In the genomic region with DNA sequence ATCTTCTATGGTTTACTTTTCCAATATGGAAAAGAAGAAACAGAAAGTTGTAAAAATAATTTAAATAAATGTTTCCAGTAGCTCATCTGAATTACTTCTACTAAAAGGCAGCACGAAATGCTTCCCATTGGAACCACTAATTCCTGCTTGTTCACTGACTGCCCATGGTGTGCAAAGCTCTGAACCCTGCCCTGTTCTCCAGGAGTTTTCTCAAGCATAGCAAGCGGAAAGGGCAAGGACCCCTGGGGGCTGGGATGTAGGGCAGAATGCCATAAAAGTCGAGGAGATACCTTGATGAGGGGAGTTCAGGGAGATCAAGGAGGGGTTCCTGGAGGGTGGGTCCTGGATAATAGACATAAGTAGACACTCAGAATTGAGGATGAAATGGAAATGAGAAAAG, we compare ENCODE assay signal across 26 cellular contexts. TPM values are rescaled to one million over a fixed set of nuclear protein-coding genes. Genes with fewer than 3 reads are reported as not detected.
DNase-seq lines count a peak whose midpoint lies in the region; ATAC-seq and TF ChIP-seq lines count a peak whose summit lies in the region.
"Had no signal": no experiment of that assay in that cellular context is flagged by ENCODE, and none has a peak within 500 bp of the region (broad histone marks: within the 10 kb centered on the region; RNA-seq: fewer than 3 reads in every experiment).

No MANE protein-coding gene starts in this region.

- DNase-seq in RWPE2 (ENCODE audit: low spot score) (no peak), esophagus muscularis mucosa (ENCODE audit: extremely low spot score) (peak; percentile 64), mesenchymal stem cell (no peak), renal cortical epithelial cell (ENCODE audit: low read depth) (peak; percentile 61), germinal center (ENCODE audit: low spot score) (no peak), GM20000 (ENCODE audit: low spot score) (no peak), aorta (no peak)
- no peak for DNase-seq in stimulated activated naive CD8-positive, alpha-beta T cell treated with anti-CD3 and anti-CD28 coated beads, Interleukin-15, Interleukin-2, amounts not matched to agents 100 U/mL and 50 U/mL, for 24 hours
- DNase-seq: 8988T; ACHN; BE2C; C1 segment of cervical spinal cord; CD4-positive, alpha-beta memory T cell; CD4-positive, CD25-positive, alpha-beta regulatory T cell; CD8-positive, alpha-beta memory T cell; COR-L47; DMS 273 treated with DMSO at 0.1 percent for 48 hours; DMS153; DMS53; DMS79; DND-41; GDM1 had no signal

- H4K8ac ChIP-seq in mesenchymal stem cell (ENCODE audit: low read length), result no peak overlapping the region

- no peak overlapping the region for H2BK5ac ChIP-seq in mesenchymal stem cell (ENCODE audit: low read depth, low read length, poor library complexity, severe bottlenecking)

- H3K27me3 ChIP-seq in RWPE2 (ENCODE audit: insufficient read depth, poor library complexity, severe bottlenecking) (no peaks in the 10 kb centered on the region), esophagus muscularis mucosa (peaks cover 0 to 18% (median 2%) of the 10 kb centered on the region in 4 donors), mesenchymal stem cell (ENCODE audit: control insufficient read depth in 1 of 2, insufficient read depth in 1 of 2, low read length in 2 of 2) (no peaks in the 10 kb centered on the region), aorta (ENCODE audit: control insufficient read depth in 1 of 2, insufficient read depth in 2 of 2, low read length in 1 of 2) (peaks cover 0 to 2% of the 10 kb centered on the region in 2 donors)
- H3K27me3 ChIP-seq: BLaER1 had no signal

- H2AK5ac ChIP-seq in mesenchymal stem cell (ENCODE audit: low read length, severe bottlenecking), result peak overlapping the region; percentile 12

- no peak overlapping the region for H3K9ac ChIP-seq in mesenchymal stem cell (ENCODE audit: low read length)
- H3K9ac ChIP-seq: BLaER1 had no signal

- H2BK15ac ChIP-seq in mesenchymal stem cell (ENCODE audit: low read depth, poor library complexity, severe bottlenecking), result no peak overlapping the region

- H3K27ac ChIP-seq in RWPE2 (ENCODE audit: poor library complexity, severe bottlenecking) (peak overlapping the region; percentile 92), esophagus muscularis mucosa (replicated peaks in 1 of 4) (no peak overlapping the region), mesenchymal stem cell (ENCODE audit: low read length, poor library complexity, severe bottlenecking) (peak overlapping the region; percentile 91), aorta (ENCODE audit: low read depth in 1 of 2, low read length in 2 of 2) (no peak overlapping the region)
- H3K27ac ChIP-seq: BLaER1 had no signal

- H2AFZ ChIP-seq in mesenchymal stem cell (ENCODE audit: low read depth, low read length), result no peak overlapping the region

- no peak overlapping the region for H2BK120ac ChIP-seq in mesenchymal stem cell (ENCODE audit: low read depth, low read length)

- no peak overlapping the region for H3K14ac ChIP-seq in mesenchymal stem cell (ENCODE audit: low read length in 2 of 2)

- no peak for TF ChIP-seq CTCF in RWPE2 (IDR thresholded peaks at IDR 0.05; ENCODE audit: poor library complexity, severe bottlenecking)
- no peak for TF ChIP-seq CTCF in esophagus muscularis mucosa (IDR thresholded peaks at IDR 0.05)
- no peak for TF ChIP-seq CTCF in GM20000 (IDR thresholded peaks at IDR 0.05; ENCODE audit: extremely low read depth, missing control alignments)

- no peak for TF ChIP-seq EP300 in esophagus muscularis mucosa (IDR thresholded peaks at IDR 0.05)

- intact Hi-C loops in esophagus muscularis mucosa (cut with DNase I), result no loop called here
- intact Hi-C loops in aorta (cut with DNase I), result no loop called here

- H4K91ac ChIP-seq in mesenchymal stem cell (ENCODE audit: low read length), result no peak overlapping the region

- ATAC-seq in RWPE2 (ENCODE audit: low read depth) (no peak), aorta (ENCODE audit: low FRiP score) (no peak)
- no peak for ATAC-seq in stimulated activated naive CD8-positive, alpha-beta T cell treated with anti-CD3 and anti-CD28 coated beads, Interleukin-15, Interleukin-2, amounts not matched to agents 100 U/mL and 50 U/mL, for 24 hours
- ATAC-seq: GM12878 had no signal

- H3K4me1 ChIP-seq in RWPE2 (ENCODE audit: insufficient read depth, poor library complexity, severe bottlenecking), result peaks cover 51% of the 10 kb centered on the region
- H3K4me1 ChIP-seq in esophagus muscularis mucosa, result no peaks in the 10 kb centered on the region
- H3K4me1 ChIP-seq in mesenchymal stem cell (ENCODE audit: control insufficient read depth, insufficient read depth, low read depth, low read length), result peaks cover 27% of the 10 kb centered on the region
- no peaks in the 10 kb centered on the region for H3K4me1 ChIP-seq in aorta (ENCODE audit: control insufficient read depth in 1 of 2, insufficient read depth in 2 of 2, low read length in 2 of 2)
- H3K4me1 ChIP-seq: BE2C had no signal

- H3K9me3 ChIP-seq in RWPE2 (ENCODE audit: severe bottlenecking), result no peaks in the 10 kb centered on the region
- no peaks in the 10 kb centered on the region for H3K9me3 ChIP-seq in esophagus muscularis mucosa
- no peaks in the 10 kb centered on the region for H3K9me3 ChIP-seq in mesenchymal stem cell (ENCODE audit: control insufficient read depth, low read length)
- H3K9me3 ChIP-seq in aorta (ENCODE audit: control insufficient read depth, low read length), result peaks cover 2% of the 10 kb centered on the region
- H3K9me3 ChIP-seq: BE2C, BLaER1 had no signal

- H3K4ac ChIP-seq in mesenchymal stem cell (ENCODE audit: low read depth in 1 of 2, low read length in 2 of 2), result no peak overlapping the region

- 79% methylated on average over 3 of the region's 3 CpGs for WGBS in esophagus muscularis mucosa
- WGBS in mesenchymal stem cell, result 79% methylated on average over 3 of the region's 3 CpGs
- WGBS in aorta, 2 donors, result 59 to 67% methylated on average over 3 of the region's 3 CpGs

- no peaks in the 10 kb centered on the region for H3K36me3 ChIP-seq in RWPE2 (ENCODE audit: low read depth)
- no peaks in the 10 kb centered on the region for H3K36me3 ChIP-seq in esophagus muscularis mucosa
- no peaks in the 10 kb centered on the region for H3K36me3 ChIP-seq in mesenchymal stem cell (ENCODE audit: control insufficient read depth in 1 of 2, insufficient read depth in 2 of 2, low read depth in 1 of 2, low read length in 2 of 2)
- no peaks in the 10 kb centered on the region for H3K36me3 ChIP-seq in aorta (ENCODE audit: control insufficient read depth in 1 of 2, insufficient read depth in 2 of 2, low read length in 1 of 2)
- H3K36me3 ChIP-seq: BE2C, BLaER1 had no signal

- H3K79me1 ChIP-seq in mesenchymal stem cell (replicated peaks; ENCODE audit: low read length, poor library complexity, severe bottlenecking), result no peaks in the 10 kb centered on the region

- H3K18ac ChIP-seq in mesenchymal stem cell (ENCODE audit: low read depth in 1 of 2, low read length in 2 of 2), result no peak overlapping the region

- H3K23ac ChIP-seq in mesenchymal stem cell (ENCODE audit: low read length in 2 of 2), result no peak overlapping the region

- TF ChIP-seq POLR2A in esophagus muscularis mucosa (IDR thresholded peaks at IDR 0.05; ENCODE audit: low read depth), result no peak

- H2BK12ac ChIP-seq in mesenchymal stem cell (ENCODE audit: low read length in 2 of 2), result no peak overlapping the region

- H3K4me2 ChIP-seq in mesenchymal stem cell (ENCODE audit: low read length, poor library complexity, severe bottlenecking), result no peak overlapping the region
- H3K4me2 ChIP-seq: BLaER1 had no signal

- H3K4me3 ChIP-seq in RWPE2 (ENCODE audit: severe bottlenecking) (no peak overlapping the region), esophagus muscularis mucosa (no peak overlapping the region), mesenchymal stem cell (ENCODE audit: insufficient read depth in 1 of 2, low read depth in 1 of 2, low read length in 2 of 2) (no peak overlapping the region), aorta (ENCODE audit: low read length in 2 of 2) (no peak overlapping the region)
- H3K4me3 ChIP-seq: BLaER1, GM12878 had no signal

RNA-seq across cellular contexts. Expression of a gene that starts 35.3 kb away (rescaled TPM):
- total RNA-seq in esophagus muscularis mucosa (under 1 TPM in 3 of 4 donors, not detected in 1; 0.11 to 0.83 (median 0.19) TPM), renal cortical epithelial cell (18.4 and 26.7 TPM in 2 replicates), aorta (under 1 TPM; 0.13 to 0.21 TPM)
- 2.7 TPM for polyA plus RNA-seq in mesenchymal stem cell (2013, experiment 1 of 2)
- polyA plus RNA-seq in mesenchymal stem cell (2013, experiment 2 of 2), result 2.7 TPM
- not detected for polyA plus RNA-seq in aorta
- total RNA-seq: CD4-positive, alpha-beta memory T cell; CD4-positive, CD25-positive, alpha-beta regulatory T cell; CD8-positive, alpha-beta memory T cell; G401; GM12878 had no signal
- polyA plus RNA-seq: CD14-positive monocyte; CD4-positive, alpha-beta memory T cell; CD4-positive, CD25-positive, alpha-beta regulatory T cell; CD8-positive, alpha-beta memory T cell had no signal

Comparison
In these comparisons a context has a peak if more than half of its experiments do, and no peak if none do; other contexts are left out.
1. DNase-seq: peak in esophagus muscularis mucosa (single experiment) and renal cortical epithelial cell (single experiment); none in RWPE2 (single experiment), mesenchymal stem cell (single experiment), stimulated activated naive CD8-positive, alpha-beta T cell treated with anti-CD3 and anti-CD28 coated beads, Interleukin-15, Interleukin-2, amounts not matched to agents 100 U/mL and 50 U/mL, for 24 hours (single experiment), germinal center (single experiment), GM20000 (single experiment) and aorta (0 of 2).
2. H3K27ac ChIP-seq: peak in RWPE2 (single experiment) and mesenchymal stem cell (single experiment); none in esophagus muscularis mucosa (0 of 4) and aorta (0 of 2).
3. RNA of a gene that starts 35.3 kb away (total RNA-seq): 18.4 to 26.7 TPM in renal cortical epithelial cell; 0.13 to 0.21 TPM in aorta and 0.11 to 0.83 TPM in esophagus muscularis mucosa; every median in the first group is over 10 times any median in the second.